In the genomic region with DNA sequence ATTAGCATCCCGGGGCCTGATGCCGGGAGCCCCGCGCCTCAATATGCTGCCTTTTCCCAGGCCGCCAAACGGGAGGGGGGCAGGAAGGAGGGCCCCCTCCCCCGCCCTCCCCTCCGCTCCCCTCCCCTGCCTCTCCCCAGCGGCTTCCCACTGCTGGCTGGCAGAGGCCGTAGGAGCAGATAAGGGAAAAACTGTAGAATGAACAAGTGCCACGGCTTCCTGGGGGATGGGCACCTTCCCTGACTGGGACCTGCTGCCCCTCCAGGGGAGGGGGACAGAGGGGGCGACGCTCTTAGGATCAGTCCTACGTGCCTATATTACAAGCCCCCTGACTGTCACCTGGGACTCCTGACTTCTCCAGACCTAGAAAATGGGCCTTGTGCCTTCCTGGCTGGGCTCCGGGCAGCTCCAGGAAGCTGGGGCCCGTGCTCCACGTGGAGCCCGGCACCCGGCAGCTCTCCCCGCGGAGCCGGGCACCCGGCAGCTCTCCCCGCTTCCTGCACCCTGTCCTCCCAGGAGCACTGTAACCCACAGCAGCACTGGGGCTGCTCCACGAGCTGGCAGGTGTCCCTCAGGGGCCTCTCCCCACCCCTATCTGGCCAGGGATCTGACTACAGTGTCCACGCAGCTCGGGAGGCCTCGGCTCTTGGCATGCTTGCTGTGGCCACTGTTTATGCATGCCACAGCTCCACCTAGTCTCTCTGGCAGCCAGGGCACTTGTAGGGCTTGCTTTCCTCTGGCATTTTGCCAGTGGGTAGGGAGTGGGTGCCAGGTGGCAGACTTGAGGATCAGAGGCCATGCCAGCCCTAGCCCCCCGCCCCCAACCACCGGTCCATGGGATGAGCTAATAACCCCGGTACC, we compare ENCODE assay signal across 8 cellular contexts. TPM values are rescaled to one million over a fixed set of nuclear protein-coding genes. Genes with fewer than 3 reads are reported as not detected.
DNase-seq lines count a peak whose midpoint lies in the region; ATAC-seq and TF ChIP-seq lines count a peak whose summit lies in the region.

No MANE protein-coding gene starts in this region.

- WGBS in heart right ventricle, 2 donors: 17 to 24% methylated on average over 27 to 31 of the region's 31 CpGs

- TF ChIP-seq CTCF in heart right ventricle (IDR thresholded peaks at IDR 0.05) (no peak), RWPE2 (IDR thresholded peaks at IDR 0.05; ENCODE audit: poor library complexity, severe bottlenecking) (peak; percentile 19), kidney epithelial cell (IDR thresholded peaks at IDR 0.05; ENCODE audit: insufficient read depth, low read length, poor library complexity, severe bottlenecking) (peak; percentile 7), upper lobe of right lung (IDR thresholded peaks at IDR 0.05) (no peak), nephron progenitor cell (IDR thresholded peaks at IDR 0.05) (no peak)

- H3K9me3 ChIP-seq in heart right ventricle (no peaks in the 10 kb centered on the region), RWPE2 (ENCODE audit: severe bottlenecking) (no peaks in the 10 kb centered on the region), upper lobe of right lung (no peaks in the 10 kb centered on the region)

- no peaks in the 10 kb centered on the region for H3K36me3 Mint-ChIP-seq in nephron progenitor cell (ENCODE audit: low read depth)

- H3K4me3 Mint-ChIP-seq in nephron progenitor cell: no peak overlapping the region

- no peak overlapping the region for H3K27ac Mint-ChIP-seq in nephron progenitor cell

- H3K27ac ChIP-seq in heart right ventricle: peak overlapping the region in 8 of 10 donors; percentile 1 to 86 (median 76)
- peak overlapping the region; percentile 87 for H3K27ac ChIP-seq in RWPE2 (ENCODE audit: poor library complexity, severe bottlenecking)
- peak overlapping the region; percentile 17 for H3K27ac ChIP-seq in upper lobe of right lung

- ATAC-seq in heart right ventricle (no peak), Right ventricle myocardium inferior (no peak), RWPE2 (ENCODE audit: low read depth) (no peak), upper lobe of right lung (peak; percentile 26), HG02571 (IDR thresholded peaks at IDR 0.05; ENCODE audit: unreplicated experiment) (no peak), GM18502 (IDR thresholded peaks at IDR 0.05; ENCODE audit: poor library complexity, unreplicated experiment) (no peak)

- peaks cover 28 to 64% (median 44%) of the 10 kb centered on the region in 9 donors for H3K4me1 ChIP-seq in heart right ventricle
- H3K4me1 ChIP-seq in RWPE2 (ENCODE audit: insufficient read depth, poor library complexity, severe bottlenecking): peaks cover 40% of the 10 kb centered on the region
- H3K4me1 ChIP-seq in upper lobe of right lung: peaks cover 29% of the 10 kb centered on the region

- peak in 1 of 2 donors; percentile 41 for DNase-seq in heart right ventricle
- DNase-seq in Right ventricle myocardium inferior (ENCODE audit: missing footprints): no peak
- DNase-seq in RWPE2 (ENCODE audit: low spot score): no peak
- no peak for DNase-seq in kidney epithelial cell (ENCODE audit: low read depth)
- no peak for DNase-seq in upper lobe of right lung
- DNase-seq in nephron progenitor cell: no peak

- H3K36me3 ChIP-seq in heart right ventricle (no peaks in the 10 kb centered on the region), RWPE2 (ENCODE audit: low read depth) (no peaks in the 10 kb centered on the region), kidney epithelial cell (ENCODE audit: control insufficient read depth, insufficient read depth, low read length) (no peaks in the 10 kb centered on the region), upper lobe of right lung (no peaks in the 10 kb centered on the region)

- peaks cover 29% of the 10 kb centered on the region for H3K4me1 Mint-ChIP-seq in nephron progenitor cell

- H3K4me3 ChIP-seq in heart right ventricle: peak overlapping the region in 8 of 10 donors; percentile 40 to 60 (median 52)
- no peak overlapping the region for H3K4me3 ChIP-seq in RWPE2 (ENCODE audit: severe bottlenecking)
- no peak overlapping the region for H3K4me3 ChIP-seq in kidney epithelial cell (ENCODE audit: low read depth, low read length)
- peak overlapping the region; percentile 44 for H3K4me3 ChIP-seq in upper lobe of right lung

- H3K9me3 Mint-ChIP-seq in nephron progenitor cell: no peaks in the 10 kb centered on the region

- intact Hi-C loops in heart right ventricle (cut with DNase I): loop anchor here in 1 of 10 donors (2.0 kb wide), 1 partner anchor 14 kb away; no protein-coding TSS in a partner anchor
- intact Hi-C loops in Right ventricle myocardium inferior (cut with DNase I): no loop called here
- intact Hi-C loops in upper lobe of right lung (cut with DNase I): no loop called here

- H3K27me3 ChIP-seq in heart right ventricle (peaks cover 0 to 86% (median 13%) of the 10 kb centered on the region in 7 donors), RWPE2 (ENCODE audit: insufficient read depth, poor library complexity, severe bottlenecking) (no peaks in the 10 kb centered on the region), kidney epithelial cell (ENCODE audit: control insufficient read depth, insufficient read depth, low read length) (peaks cover 30% of the 10 kb centered on the region), upper lobe of right lung (peaks cover 21% of the 10 kb centered on the region)

- peaks cover 86% of the 10 kb centered on the region for H3K27me3 Mint-ChIP-seq in nephron progenitor cell (ENCODE audit: low read depth, poor library complexity)

RNA-seq across cellular contexts. Expression of a gene that starts 0.7 kb away (rescaled TPM):
- total RNA-seq in heart right ventricle: 1 to 10 TPM in 6 of 10 donors, under 1 TPM in 3, not detected in 1; 0.51 to 3.1 (median 1.4) TPM
- 1 to 10 TPM; 1.0 to 1.1 TPM for polyA plus RNA-seq in heart right ventricle
- total RNA-seq in Right ventricle myocardium inferior: 1.3 TPM
- 0.71 TPM in 1 of 2 replicates, not detected in the other for total RNA-seq in kidney epithelial cell
- total RNA-seq in upper lobe of right lung: 1.5 TPM

RNA-seq across cellular contexts. Expression of a gene that starts 4.3 kb away (rescaled TPM):
- total RNA-seq in heart right ventricle (10 to 100 TPM; 29.8 to 56.4 (median 35.2) TPM), Right ventricle myocardium inferior (46.4 TPM), kidney epithelial cell (25.5 and 28.9 TPM in 2 replicates), upper lobe of right lung (36.4 TPM)
- 10 to 100 TPM; 26.1 to 35.6 TPM for polyA plus RNA-seq in heart right ventricle

RNA-seq across cellular contexts. Expression of a gene that starts 25.4 kb away (rescaled TPM):
- total RNA-seq in heart right ventricle: 10 to 100 TPM in 7 of 10 donors, 1 to 10 TPM in 3; 7.5 to 43.8 (median 13.0) TPM
- 10 to 100 TPM; 19.3 to 59.6 TPM for polyA plus RNA-seq in heart right ventricle
- 15.7 TPM for total RNA-seq in Right ventricle myocardium inferior
- 14.7 and 16.8 TPM in 2 replicates for total RNA-seq in kidney epithelial cell
- 133 TPM for total RNA-seq in upper lobe of right lung

RNA-seq across cellular contexts. Expression of a gene that starts 54.6 kb away (rescaled TPM):
- total RNA-seq in heart right ventricle (under 1 TPM in 8 of 10 donors, not detected in 2; 0.06 to 0.51 (median 0.09) TPM), Right ventricle myocardium inferior (0.46 TPM), kidney epithelial cell (0.07 and 0.92 TPM in 2 replicates), upper lobe of right lung (2.4 TPM)
- under 1 TPM; 0.12 to 0.22 TPM for polyA plus RNA-seq in heart right ventricle

RNA-seq across cellular contexts. Expression of a gene that starts 55.8 kb away (rescaled TPM):
- total RNA-seq in heart right ventricle: 10 to 100 TPM in 1 of 10 donors, 1 to 10 TPM in 9; 3.7 to 10.3 (median 5.3) TPM
- 10 to 100 TPM in 1 of 2 donors, 1 to 10 TPM in 1; 6.8 to 12.0 TPM for polyA plus RNA-seq in heart right ventricle
- total RNA-seq in Right ventricle myocardium inferior: 12.2 TPM
- total RNA-seq in kidney epithelial cell: 42.0 and 46.6 TPM in 2 replicates
- 25.9 TPM for total RNA-seq in upper lobe of right lung

Comparison
In these comparisons a context has a peak if more than half of its experiments do, and no peak if none do; other contexts are left out.
1. H3K27ac ChIP-seq: peak in every context shown above with its lines; median percentile 87 in RWPE2; 76 in heart right ventricle; 17 in upper lobe of right lung.
2. H3K4me3 ChIP-seq: peak in heart right ventricle (8 of 10) and upper lobe of right lung (single experiment); none in RWPE2 (single experiment) and kidney epithelial cell (single experiment).
3. CTCF ChIP-seq: peak in RWPE2 (single experiment) and kidney epithelial cell (single experiment); none in heart right ventricle (0 of 9), upper lobe of right lung (single experiment) and nephron progenitor cell (single experiment).